In the genomic region with DNA sequence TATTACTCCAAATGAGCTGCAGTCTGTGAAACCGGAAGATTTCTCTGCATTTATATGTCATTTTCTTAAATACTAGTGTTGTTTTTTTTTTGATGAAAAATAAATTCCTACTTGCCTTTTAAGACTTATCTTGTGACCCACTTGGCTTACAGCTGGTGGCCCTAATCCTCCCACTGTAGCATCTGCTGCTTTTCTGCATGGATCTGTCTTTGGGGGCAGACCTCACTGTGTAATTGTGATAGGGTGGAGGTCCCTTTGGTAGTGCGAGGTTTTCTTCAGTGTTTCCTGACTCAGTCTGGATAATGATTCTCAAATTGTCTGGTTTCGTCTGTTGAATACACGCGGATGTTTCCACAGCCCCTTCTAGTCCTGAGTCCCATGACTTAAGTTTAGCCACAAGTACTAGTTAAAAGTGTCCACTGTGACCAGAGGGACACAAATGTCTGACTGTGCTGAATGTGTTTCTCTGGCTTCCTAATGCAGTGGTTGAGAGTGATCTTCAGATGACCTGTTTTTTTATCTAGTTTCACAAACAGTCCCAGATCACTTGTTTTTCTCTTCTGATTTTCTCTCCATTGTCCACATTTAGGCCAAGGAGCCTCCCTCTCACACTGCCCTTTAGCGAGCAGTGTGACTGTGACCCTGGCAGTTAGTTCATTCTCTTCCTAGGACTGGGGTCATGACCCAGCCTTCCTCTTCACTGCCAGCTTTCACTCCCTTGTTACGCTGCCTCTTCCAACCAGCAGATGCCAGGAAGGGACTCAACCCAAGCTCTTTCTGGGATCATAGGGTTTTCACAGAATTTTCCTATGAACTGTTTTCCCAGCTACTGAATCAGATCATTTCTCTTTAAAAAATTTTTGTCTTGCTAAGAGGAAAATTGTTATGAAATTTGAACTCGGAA, we compare ENCODE assay signal across 11 cellular contexts.
DNase-seq lines count a peak whose midpoint lies in the region; ATAC-seq and TF ChIP-seq lines count a peak whose summit lies in the region.
"Had no signal": no experiment of that assay in that cellular context is flagged by ENCODE, and none has a peak within 500 bp of the region (broad histone marks: within the 10 kb centered on the region; RNA-seq: fewer than 3 reads in every experiment).

No MANE protein-coding gene starts in this region.

- POLR2A ChIA-PET in Caco-2 (lab: Charles Lee), result no interaction called here
- POLR2A ChIA-PET in activated B cell treated with CpG ODN at 0.5 μM for 24 hours (lab: Charles Lee), result no interaction called here

- H3K36me3 ChIP-seq in Caco-2 (ENCODE audit: control insufficient read depth, insufficient read depth, low read length) (no peaks in the 10 kb centered on the region), skeletal muscle satellite cell (ENCODE audit: insufficient read depth, low read length) (no peaks in the 10 kb centered on the region)

- H3K4me1 Mint-ChIP-seq in Caco-2 (ENCODE audit: low read depth, unreplicated experiment) (peaks cover 12% of the 10 kb centered on the region), activated B cell treated with CpG ODN at 0.5 μM for 24 hours (peaks cover 53% of the 10 kb centered on the region)

- H3K4me3 Mint-ChIP-seq in Caco-2 (ENCODE audit: unreplicated experiment), result no peak overlapping the region
- H3K4me3 Mint-ChIP-seq in activated B cell treated with CpG ODN at 0.5 μM for 24 hours, result no peak overlapping the region

- no peak for TF ChIP-seq CTCF in Caco-2 (IDR thresholded peaks at IDR 0.05; ENCODE audit: insufficient read depth in 1 of 2, low read depth in 1 of 2, low read length in 1 of 2, severe bottlenecking in 1 of 2, unreplicated experiment in 1 of 2)
- no peak for TF ChIP-seq CTCF in activated B cell treated with CpG ODN at 0.5 μM for 24 hours (IDR thresholded peaks at IDR 0.05)

- intact Hi-C loops in Caco-2 (cut with micrococcal nuclease; ENCODE audit: unreplicated experiment) (no loop called here), activated B cell treated with CpG ODN at 0.5 μM for 24 hours (cut with micrococcal nuclease) (loop anchor here (5.0 kb wide), 1 partner anchor 380 kb away; no protein-coding TSS in a partner anchor), left colon (cut with DNase I, micrococcal nuclease) (no loop called here)

- H3K27ac Mint-ChIP-seq in Caco-2 (ENCODE audit: unreplicated experiment) (peak overlapping the region; percentile 24), activated B cell treated with CpG ODN at 0.5 μM for 24 hours (peak overlapping the region; percentile 22)

- H3K4me3 ChIP-seq in Caco-2 (ENCODE audit: low read depth, low read length), result no peak overlapping the region
- no peak overlapping the region for H3K4me3 ChIP-seq in skeletal muscle satellite cell (ENCODE audit: low read length)

- DNase-seq in Caco-2, result no peak
- no peak for DNase-seq in activated B cell treated with CpG ODN at 0.5 μM for 24 hours
- no peak for DNase-seq in left colon
- DNase-seq in NCI-H1092 (lab: John Stamatoyannopoulos, UW), result no peak
- no peak for DNase-seq in NCI-H1694 (lab: John Stamatoyannopoulos, UW)
- DNase-seq in activated CD4-positive, alpha-beta T cell treated with anti-CD3 and anti-CD28 coated beads, Interleukin-2, amount 50 U/mL, for 48 hours, result no peak
- DNase-seq: activated gamma-delta T cell; NCI-H1930; stimulated activated naive CD4-positive, alpha-beta T cell treated with Interleukin-2 at 50 U/mL for 16 hours had no signal

- no peaks in the 10 kb centered on the region for H3K9me3 Mint-ChIP-seq in Caco-2 (ENCODE audit: unreplicated experiment)
- H3K9me3 Mint-ChIP-seq in activated B cell treated with CpG ODN at 0.5 μM for 24 hours, result no peaks in the 10 kb centered on the region

- H3K27me3 Mint-ChIP-seq in Caco-2 (ENCODE audit: insufficient read depth, unreplicated experiment) (no peaks in the 10 kb centered on the region), activated B cell treated with CpG ODN at 0.5 μM for 24 hours (no peaks in the 10 kb centered on the region)

- H3K27me3 ChIP-seq in Caco-2 (replicated peaks; ENCODE audit: control insufficient read depth, insufficient read depth, low read length) (no peaks in the 10 kb centered on the region), skeletal muscle satellite cell (ENCODE audit: control insufficient read depth, insufficient read depth, low read length) (no peaks in the 10 kb centered on the region)

- H3K36me3 Mint-ChIP-seq in Caco-2 (ENCODE audit: insufficient read depth, unreplicated experiment) (peaks cover 32% of the 10 kb centered on the region), activated B cell treated with CpG ODN at 0.5 μM for 24 hours (ENCODE audit: low read depth) (no peaks in the 10 kb centered on the region)

- H3K4me1 ChIP-seq in Caco-2, result no peaks in the 10 kb centered on the region; the same call in 1 of the 2 replicates
- peaks cover 41% of the 10 kb centered on the region for H3K4me1 ChIP-seq in skeletal muscle satellite cell (ENCODE audit: control insufficient read depth, insufficient read depth, low read length)

- no peaks in the 10 kb centered on the region for H3K9me3 ChIP-seq in Caco-2
- H3K9me3 ChIP-seq in skeletal muscle satellite cell (replicated peaks; ENCODE audit: low read length), result no peaks in the 10 kb centered on the region

- BruUV-seq in Caco-2 (replicated peaks; lab: Mats Ljungman, UMichigan), result no TSS peak

- peak overlapping the region; percentile 5 for H3K4me2 ChIP-seq in skeletal muscle satellite cell (ENCODE audit: low read length)

- CTCF ChIA-PET in Caco-2 (lab: Charles Lee), result no interaction called here
- CTCF ChIA-PET in activated B cell treated with CpG ODN at 0.5 μM for 24 hours (lab: Charles Lee), result interaction anchor here (0.7 kb wide), 1 partner anchor 209 kb away, joined by 3 read pairs; no protein-coding TSS in a partner anchor

- ATAC-seq in activated B cell treated with CpG ODN at 0.5 μM for 24 hours (ENCODE audit: low read depth) (no peak), left colon (peak; percentile 20), HG03095 (IDR thresholded peaks at IDR 0.05; ENCODE audit: unreplicated experiment) (no peak)

- no peak overlapping the region for H3K9ac ChIP-seq in skeletal muscle satellite cell (ENCODE audit: low read depth, low read length)
